8 cellular contexts compared by ENCODE assay signal in the genomic region with DNA sequence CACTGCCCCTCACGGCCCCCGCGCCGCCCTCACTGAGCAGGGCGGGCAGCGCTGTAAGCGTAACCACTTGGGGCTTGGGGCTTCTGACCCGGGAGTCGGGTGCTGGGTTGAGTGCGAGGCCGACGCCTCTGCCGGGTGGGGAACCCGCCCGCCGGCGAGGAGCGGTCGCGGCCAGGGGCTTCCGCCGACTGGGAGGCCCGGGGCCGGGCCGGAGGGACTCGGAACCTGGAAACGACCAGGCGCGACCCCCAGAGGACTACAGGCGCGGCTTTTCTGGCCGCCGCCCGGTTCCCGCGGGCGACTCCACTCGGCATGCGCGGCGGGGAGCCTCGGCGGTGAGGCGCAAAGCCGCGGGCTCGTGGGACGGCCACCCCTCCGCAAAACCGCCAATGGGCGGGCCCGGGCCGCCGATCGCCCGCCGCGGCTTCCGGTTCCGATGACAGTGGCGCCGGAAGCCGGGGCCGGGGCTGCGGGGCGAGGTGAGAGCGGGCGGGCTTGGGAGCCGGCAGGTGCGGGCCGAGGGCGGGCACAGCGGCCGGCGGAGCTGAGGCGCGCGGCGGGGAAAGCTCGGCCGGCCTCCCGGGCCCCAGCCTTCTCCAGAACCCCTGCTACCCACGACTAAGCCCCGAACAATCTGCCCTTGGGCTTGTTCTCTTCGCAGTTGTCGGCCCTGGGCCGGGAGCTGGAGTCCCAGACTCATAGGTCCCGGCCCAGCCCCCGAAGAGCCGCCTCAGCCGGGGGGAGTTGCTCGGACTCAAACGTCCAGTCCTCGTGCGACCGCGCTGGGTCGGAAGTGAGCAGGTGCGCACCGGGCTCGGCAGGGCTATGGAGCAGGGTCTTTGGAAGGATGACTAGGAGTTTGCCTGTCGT. TPM values are rescaled to one million over a fixed set of nuclear protein-coding genes. Genes with fewer than 3 reads are reported as not detected.
DNase-seq lines count a peak whose midpoint lies in the region; ATAC-seq and TF ChIP-seq lines count a peak whose summit lies in the region.

A gene with protein sequence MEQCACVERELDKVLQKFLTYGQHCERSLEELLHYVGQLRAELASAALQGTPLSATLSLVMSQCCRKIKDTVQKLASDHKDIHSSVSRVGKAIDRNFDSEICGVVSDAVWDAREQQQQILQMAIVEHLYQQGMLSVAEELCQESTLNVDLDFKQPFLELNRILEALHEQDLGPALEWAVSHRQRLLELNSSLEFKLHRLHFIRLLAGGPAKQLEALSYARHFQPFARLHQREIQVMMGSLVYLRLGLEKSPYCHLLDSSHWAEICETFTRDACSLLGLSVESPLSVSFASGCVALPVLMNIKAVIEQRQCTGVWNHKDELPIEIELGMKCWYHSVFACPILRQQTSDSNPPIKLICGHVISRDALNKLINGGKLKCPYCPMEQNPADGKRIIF (plus strand): TSS at position 439 of the 870 bp plus-strand sequence. CDS start 7,106 bp downstream, outside the sequence.

- H3K9me3 Mint-ChIP-seq in activated CD4-positive, alpha-beta T cell treated with anti-CD3 and anti-CD28 coated beads for 36 hours (ENCODE audit: low read depth) = no peaks in the 10 kb centered on the region

- intact Hi-C loops in activated CD4-positive, alpha-beta T cell treated with anti-CD3 and anti-CD28 coated beads for 36 hours (cut with DNase I, micrococcal nuclease) = loop anchor here (1.0 to 5.0 kb wide), 7 partner anchors 10 to 531 kb away; a partner anchor contains a TSS

- POLR2A ChIA-PET in activated CD4-positive, alpha-beta T cell treated with anti-CD3 and anti-CD28 coated beads for 36 hours (lab: Charles Lee) = no interaction called here

- in situ Hi-C loops in GM18951 (cut with MboI; ENCODE audit: low sequenced_read_pairs, unreplicated experiment) = no loop called here

- TF ChIP-seq CTCF in AG09319 (IDR thresholded peaks at IDR 0.05; ENCODE audit: low read depth, low read length) = no peak
- no peak for TF ChIP-seq CTCF in choroid plexus epithelial cell (conservative IDR thresholded peaks at IDR 0.05; ENCODE audit: low read depth, low read length)

- peak within 1 kb of the TSS; percentile 80 for H3K4me3 Mint-ChIP-seq in activated CD4-positive, alpha-beta T cell treated with anti-CD3 and anti-CD28 coated beads for 36 hours

- H3K27ac Mint-ChIP-seq in activated CD4-positive, alpha-beta T cell treated with anti-CD3 and anti-CD28 coated beads for 36 hours = peak within 1 kb of the TSS; percentile 90

- TF ChIP-seq POLR2A in GM18951 (IDR thresholded peaks at IDR 0.05; ENCODE audit: extremely low read depth, insufficient read depth, insufficient read length) = peak; percentile 90

- peak within 1 kb of the TSS; percentile 76 for H3K4me3 ChIP-seq in choroid plexus epithelial cell (ENCODE audit: low read depth, low read length)

- peak; percentile 87 for ATAC-seq in HG03159 (IDR thresholded peaks at IDR 0.05; ENCODE audit: unreplicated experiment)
- ATAC-seq in activated CD4-positive, alpha-beta T cell treated with anti-CD3 and anti-CD28 coated beads for 36 hours = peak; percentile 89

- CTCF ChIA-PET in activated CD4-positive, alpha-beta T cell treated with anti-CD3 and anti-CD28 coated beads for 36 hours (lab: Charles Lee) = interaction anchor here (1.0 to 3.5 kb wide), 3 partner anchors 10 to 56 kb away, joined by 3 to 17 read pairs (median 3); no protein-coding TSS in a partner anchor

- no peaks in the 10 kb centered on the region for H3K27me3 Mint-ChIP-seq in activated CD4-positive, alpha-beta T cell treated with anti-CD3 and anti-CD28 coated beads for 36 hours

- DNase-seq in AG09319 (ENCODE audit: extremely low read depth, low read depth) = peak; percentile 53
- DNase-seq in NCI-H460 (ENCODE audit: extremely low read depth, low read depth) = peak; percentile 76
- DNase-seq in activated CD4-positive, alpha-beta T cell treated with anti-CD3 and anti-CD28 coated beads for 36 hours = peak; percentile 90
- DNase-seq in choroid plexus epithelial cell (ENCODE audit: low read depth) = peak; percentile 63
- peak; percentile 53 for DNase-seq in kidney glomerular epithelial cell (lab: John Stamatoyannopoulos, UW)
- peak; percentile 67 to 82 for DNase-seq in stimulated activated CD4-positive, alpha-beta T cell treated with anti-CD3 and anti-CD28 coated beads, Interleukin-15, amount 100 ng/mL, for 48 hours (ENCODE audit: low read depth in 2 of 2)

- H3K36me3 Mint-ChIP-seq in activated CD4-positive, alpha-beta T cell treated with anti-CD3 and anti-CD28 coated beads for 36 hours (ENCODE audit: low read depth) = peaks cover 20% of the 10 kb centered on the region

- peaks cover 25% of the 10 kb centered on the region for H3K4me1 Mint-ChIP-seq in activated CD4-positive, alpha-beta T cell treated with anti-CD3 and anti-CD28 coated beads for 36 hours

RNA-seq across cellular contexts. Expression of the gene that starts here (rescaled TPM):
- 24.1 and 25.2 TPM in 2 replicates for total RNA-seq in NCI-H460 (2014; rRNA removed; shearing (Covaris generic))
- polyA plus RNA-seq in NCI-H460 (2014; cell fraction: nucleus; rRNA removed) = 64.2 and 118 TPM in 2 replicates
- 10 to 100 TPM; 24.1 to 28.7 TPM for total RNA-seq in activated CD4-positive, alpha-beta T cell treated with anti-CD3 and anti-CD28 coated beads for 36 hours

Comparison
In these comparisons a context has a peak if more than half of its experiments do, and no peak if none do; other contexts are left out.
1. Peak in every context shown above with its lines: DNase-seq, ATAC-seq and H3K4me3 ChIP-seq.